In genomic region chr1:1858382-1859086, GRCh38 we compare ENCODE assay signal across 8 cellular contexts. TPM values are rescaled to one million over a fixed set of nuclear protein-coding genes. Genes with fewer than 3 reads are reported as not detected.
A peak's percentile ranks its signal among the peaks of the same experiment; 100 is the strongest.
DNase-seq lines count a peak whose midpoint lies in the region; ATAC-seq, FAIRE-seq and TF ChIP-seq lines count a peak whose summit lies in the region.

No MANE protein-coding gene starts in this region.

- H3K4me1 ChIP-seq in GM23248 (ENCODE audit: insufficient read depth), result peaks cover 67% of the 10 kb centered on the region
- H3K4me1 ChIP-seq in kidney (ENCODE audit: control insufficient read depth in 1 of 2, insufficient read depth in 1 of 2, low read depth in 1 of 2, low read length in 2 of 2), result peaks cover 27 to 34% of the 10 kb centered on the region in 2 donors

- no peak overlapping the region for H3K4me3 Mint-ChIP-seq in stimulated activated memory B cell treated with anti-CD40 and anti-IgM and Interleukin-4, amounts not matched to agents 10 μg/mL and 1 μg/mL and 100 μg/mL, for 72 hours

- H3K36me3 Mint-ChIP-seq in stimulated activated memory B cell treated with anti-CD40 and anti-IgM and Interleukin-4, amounts not matched to agents 10 μg/mL and 1 μg/mL and 100 μg/mL, for 72 hours, result no peaks in the 10 kb centered on the region

- H3K9me3 ChIP-seq in AG04450 (ENCODE audit: control insufficient read depth, insufficient read depth, low read length), result no peaks in the 10 kb centered on the region; the same call in 1 of the 2 replicates
- no peaks in the 10 kb centered on the region for H3K9me3 ChIP-seq in GM23248 (ENCODE audit: low read depth)
- no peaks in the 10 kb centered on the region for H3K9me3 ChIP-seq in kidney (ENCODE audit: control insufficient read depth in 1 of 2, low read length in 2 of 2)

- H3K27ac Mint-ChIP-seq in stimulated activated memory B cell treated with anti-CD40 and anti-IgM and Interleukin-4, amounts not matched to agents 10 μg/mL and 1 μg/mL and 100 μg/mL, for 72 hours, result peak overlapping the region; percentile 37

- H3K4me2 ChIP-seq in GM23248 (ENCODE audit: unreplicated experiment), result peak overlapping the region; percentile 75

- H3K9me2 ChIP-seq in GM23248 (ENCODE audit: insufficient read depth), result no peaks in the 10 kb centered on the region

- H3K9me3 Mint-ChIP-seq in stimulated activated memory B cell treated with anti-CD40 and anti-IgM and Interleukin-4, amounts not matched to agents 10 μg/mL and 1 μg/mL and 100 μg/mL, for 72 hours, result no peaks in the 10 kb centered on the region

- no peak overlapping the region for H2AFZ ChIP-seq in GM23248

- intact Hi-C loops in kidney (cut with DNase I), result no loop called here

- peaks cover 93% of the 10 kb centered on the region for H3K4me1 Mint-ChIP-seq in stimulated activated memory B cell treated with anti-CD40 and anti-IgM and Interleukin-4, amounts not matched to agents 10 μg/mL and 1 μg/mL and 100 μg/mL, for 72 hours

- peak; percentile 33 for TF ChIP-seq CTCF in AG04450 (IDR thresholded peaks at IDR 0.05; ENCODE audit: low read depth, low read length)
- TF ChIP-seq CTCF in kidney (IDR thresholded peaks at IDR 0.05; ENCODE audit: borderline replicate concordance, extremely low read depth, insufficient read depth), result peak; percentile 39

- H3K27me3 Mint-ChIP-seq in stimulated activated memory B cell treated with anti-CD40 and anti-IgM and Interleukin-4, amounts not matched to agents 10 μg/mL and 1 μg/mL and 100 μg/mL, for 72 hours, result no peaks in the 10 kb centered on the region

- in situ Hi-C loops in GM23248 (cut with MboI), result no loop called here

- CTCF ChIA-PET in AG04450 (lab: Charles Lee), result interaction anchor here (0.7 to 1.2 kb wide), 4 partner anchors 9 to 47 kb away, joined by 3 to 6 read pairs (median 5); no protein-coding TSS in a partner anchor

- peaks cover 62% of the 10 kb centered on the region for H4K20me1 ChIP-seq in GM23248 (ENCODE audit: insufficient read depth)

- H3K79me2 ChIP-seq in GM23248 (ENCODE audit: insufficient read depth), result peaks cover 100% of the 10 kb centered on the region

- POLR2A ChIA-PET in AG04450 (lab: Yijun Ruan, JAX), result interaction anchor here (0.7 kb wide), 1 partner anchor 82 kb away, joined by 3 read pairs; no protein-coding TSS in a partner anchor

- H3F3A ChIP-seq in GM23248 (ENCODE audit: insufficient read depth), result peaks cover 56% of the 10 kb centered on the region

- H3K27me3 ChIP-seq in AG04450 (ENCODE audit: control insufficient read depth, insufficient read depth, low read length) (no peaks in the 10 kb centered on the region), GM23248 (replicated peaks; ENCODE audit: insufficient read depth) (no peaks in the 10 kb centered on the region)

- DNase-seq in AG04450 (ENCODE audit: low read depth, low spot score), result no peak
- DNase-seq in GM23248, result peak; percentile 97
- DNase-seq in SHP77 (lab: John Stamatoyannopoulos, UW), result peak; percentile 80 to 92
- DNase-seq in cerebellar cortex (ENCODE audit: low spot score), result peak; percentile 77
- DNase-seq in kidney, result peak; percentile 83
- no peak for DNase-seq in NCI-H187 treated with DMSO at 0.1 percent for 48 hours (lab: John Stamatoyannopoulos, UW)

- H3K9ac ChIP-seq in GM23248, result peak overlapping the region; percentile 67
- peak overlapping the region in 1 of 2 donors; percentile 13 for H3K9ac ChIP-seq in kidney (ENCODE audit: low read length in 2 of 2)

- H3K27ac ChIP-seq in AG04450 (ENCODE audit: low read depth, low read length) (peak overlapping the region; percentile 39), GM23248 (peak overlapping the region; percentile 86), kidney (ENCODE audit: low read depth in 2 of 2, low read length in 2 of 2) (peak overlapping the region; percentile 65 to 83)

- WGBS in GM23248 (ENCODE audit: low coverage in 1 of 2, low lambda C conversion rate in 2 of 2, missing lambda C conversion rate in 2 of 2), 2 experiments, result 7 to 9% methylated on average over 9 of the region's 9 CpGs

- ATAC-seq in stimulated activated memory B cell treated with anti-CD40 and anti-IgM and Interleukin-4, amounts not matched to agents 10 μg/mL and 1 μg/mL and 100 μg/mL, for 72 hours, result no peak
- no peak for ATAC-seq in HG03342 (IDR thresholded peaks at IDR 0.05; ENCODE audit: unreplicated experiment)

- H3K36me3 ChIP-seq in GM23248 (ENCODE audit: low read depth) (no peaks in the 10 kb centered on the region), kidney (ENCODE audit: control insufficient read depth in 1 of 2, insufficient read depth in 2 of 2, low read length in 2 of 2) (no peaks in the 10 kb centered on the region)

- FAIRE-seq in kidney (lab: Jason Lieb, UNC), result peak; percentile 19

- H3K4me3 ChIP-seq in AG04450 (ENCODE audit: low read depth, low read length) (no peak overlapping the region), GM23248 (peak overlapping the region; percentile 55), kidney (ENCODE audit: low read length in 2 of 2) (peak overlapping the region in 1 of 2 donors; percentile 25)

RNA-seq across cellular contexts. Expression of gene GNB1, which starts 32.4 kb away (rescaled TPM):
- polyA plus RNA-seq in AG04450 (2011; rRNA removed), result 400 and 437 TPM in 2 replicates
- polyA minus RNA-seq in AG04450 (2011; rRNA and poly(A)+ RNA removed), result 575 and 720 TPM in 2 replicates
- 87.6 and 97.7 TPM in 2 replicates for total RNA-seq in GM23248 (2014; rRNA removed; shearing (Covaris generic))
- 92.0 and 148 TPM in 2 replicates for polyA plus RNA-seq in GM23248 (2016; fragmentation: Nextera tagmentation; extraction: Ambion mirVana)
- 347 TPM for total RNA-seq in kidney
- polyA plus RNA-seq in kidney (ENCODE audit: insufficient read depth, low read depth, low replicate concordance), result 144 TPM

RNA-seq across cellular contexts. Expression of gene CALML6, which starts 56.5 kb away (rescaled TPM):
- polyA plus RNA-seq in AG04450 (2011; rRNA removed), result 0.21 TPM in 2 replicates
- polyA minus RNA-seq in AG04450 (2011; rRNA and poly(A)+ RNA removed), result 0.30 TPM in 1 of 2 replicates, not detected in the other
- total RNA-seq in GM23248 (2014; rRNA removed; shearing (Covaris generic)), result 0.11 and 0.51 TPM in 2 replicates
- polyA plus RNA-seq in GM23248 (2016; fragmentation: Nextera tagmentation; extraction: Ambion mirVana), result not detected in 2 replicates
- 0.13 TPM for total RNA-seq in kidney
- 1.2 TPM for polyA plus RNA-seq in kidney (ENCODE audit: insufficient read depth, low read depth, low replicate concordance)

Comparison
In these comparisons a context has a peak if more than half of its experiments do, and no peak if none do; other contexts are left out.
1. DNase-seq: peak in GM23248 (single experiment), SHP77 (2 of 2), cerebellar cortex (single experiment) and kidney (single experiment); none in AG04450 (single experiment) and NCI-H187 treated with DMSO at 0.1 percent for 48 hours (single experiment).
2. Peak in every context shown above with its lines, with median percentiles within 50 percentile points of each other: H3K27ac ChIP-seq.